ENCODE assay signal across 23 cellular contexts in the genomic region with DNA sequence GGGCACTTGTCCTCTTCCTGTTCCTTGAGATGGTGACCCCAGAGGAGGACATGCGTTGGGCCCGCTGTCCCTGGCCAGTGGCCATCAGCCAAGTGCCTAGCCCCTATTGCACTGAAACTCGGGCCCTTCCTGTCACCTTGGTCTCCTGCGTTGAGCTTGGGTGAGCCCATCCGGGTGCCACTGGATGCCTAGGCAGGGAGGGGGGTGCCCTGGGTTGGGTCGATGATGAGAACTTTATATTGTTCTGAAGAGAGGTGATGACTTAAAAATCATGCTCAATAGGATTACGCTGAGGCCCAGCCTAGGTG.
DNase-seq lines count a peak whose midpoint lies in the region; ATAC-seq and TF ChIP-seq lines count a peak whose summit lies in the region.
"Had no signal": no experiment of that assay in that cellular context is flagged by ENCODE, and none has a peak within 500 bp of the region (broad histone marks: within the 10 kb centered on the region; RNA-seq: fewer than 3 reads in every experiment).

No MANE protein-coding gene starts in this region.

- H3K4ac ChIP-seq in H9 (ENCODE audit: low read depth, low read length) = no peak overlapping the region

- H2AK5ac ChIP-seq in H9 (ENCODE audit: insufficient read length, low read length) = no peak overlapping the region

- H3T11ph ChIP-seq in H9 (ENCODE audit: low read length) = no peak overlapping the region

- no peak overlapping the region for H2BK15ac ChIP-seq in H9 (ENCODE audit: low read depth, low read length)

- no peak for TF ChIP-seq CTCF in GM10248 (IDR thresholded peaks at IDR 0.05; ENCODE audit: control extremely low read depth, extremely low read depth, low read depth, missing control alignments)
- no peak for TF ChIP-seq CTCF in H9 (conservative IDR thresholded peaks at IDR 0.05)
- no peak for TF ChIP-seq CTCF in heart left ventricle (IDR thresholded peaks at IDR 0.05)
- TF ChIP-seq CTCF in progenitor cell of endocrine pancreas (IDR thresholded peaks at IDR 0.05; ENCODE audit: unreplicated experiment) = no peak

- ATAC-seq in heart left ventricle = no peak
- ATAC-seq: body of pancreas, foreskin keratinocyte, HCT116 had no signal

- no peak overlapping the region for H3K27ac Mint-ChIP-seq in H9
- no peak overlapping the region for H3K27ac Mint-ChIP-seq in progenitor cell of endocrine pancreas
- H3K27ac Mint-ChIP-seq: B cell had no signal

- H3K27ac ChIP-seq in H9 (ENCODE audit: insufficient read length, low read depth, low read length) (no peak overlapping the region), heart left ventricle (no peak overlapping the region), GM23248 (no peak overlapping the region)
- H3K27ac ChIP-seq: body of pancreas, epithelial cell of prostate, foreskin keratinocyte, HL-60, neutrophil, VCaP had no signal

- H3F3A ChIP-seq in GM23248 (ENCODE audit: insufficient read depth) = no peaks in the 10 kb centered on the region

- CTCF ChIA-PET in GM10248 (lab: Yijun Ruan, JAX) = interaction anchor here (1.3 kb wide), 1 partner anchor 11 kb away, joined by 3 read pairs; no protein-coding TSS in a partner anchor

- no peak overlapping the region for H3K9ac ChIP-seq in H9 (ENCODE audit: extremely low read depth, insufficient read length, low read length)
- H3K9ac ChIP-seq in GM23248 = no peak overlapping the region

- H3K9me3 ChIP-seq in H9 (ENCODE audit: control insufficient read depth, low read depth, low read length) (peaks cover 81% of the 10 kb centered on the region), heart left ventricle (peaks cover 0 to 70% (median 35%) of the 10 kb centered on the region in 12 donors), GM23248 (ENCODE audit: low read depth) (no peaks in the 10 kb centered on the region)
- H3K9me3 ChIP-seq: MG63 had no signal

- H3K4me3 Mint-ChIP-seq in H9 (no peak overlapping the region), progenitor cell of endocrine pancreas (ENCODE audit: low read depth) (no peak overlapping the region)
- H3K4me3 Mint-ChIP-seq: B cell had no signal

- H3K27me3 Mint-ChIP-seq in H9 (ENCODE audit: low read depth) (peaks cover 4% of the 10 kb centered on the region; the same call in 1 of the 2 replicates), progenitor cell of endocrine pancreas (no peaks in the 10 kb centered on the region)
- H3K27me3 Mint-ChIP-seq: B cell had no signal

- in situ Hi-C loops in GM23248 (cut with MboI) = no loop called here

- H3K9me3 Mint-ChIP-seq in H9 (peaks cover 79 to 92% of the 10 kb centered on the region in 2 experiments), progenitor cell of endocrine pancreas (ENCODE audit: low read depth) (peaks cover 26% of the 10 kb centered on the region)

- H3K27me3 ChIP-seq in H9 (ENCODE audit: insufficient read depth, low read length) = no peaks in the 10 kb centered on the region
- no peaks in the 10 kb centered on the region for H3K27me3 ChIP-seq in heart left ventricle
- H3K27me3 ChIP-seq in GM23248 (replicated peaks; ENCODE audit: insufficient read depth) = no peaks in the 10 kb centered on the region
- H3K27me3 ChIP-seq: body of pancreas, foreskin keratinocyte, MG63, neutrophil had no signal

- no peak overlapping the region for H3K18ac ChIP-seq in H9 (ENCODE audit: insufficient read length, low read depth, low read length)

- DNase-seq in GM10248 (ENCODE audit: extremely low spot score) (peak; percentile 7), H9 (peak; percentile 9), heart left ventricle (peak in 3 of 5 donors; percentile 4 to 18 (median 8)), progenitor cell of endocrine pancreas (ENCODE audit: low spot score, unreplicated experiment) (peak; percentile 5), NCI-H187 treated with DMSO at 0.1 percent for 48 hours (lab: John Stamatoyannopoulos, UW) (no peak), GM23248 (no peak), NCI-H446 (lab: John Stamatoyannopoulos, UW) (no peak)
- DNase-seq: activated naive CD4-positive, alpha-beta T cell; dermis blood vessel endothelial cell; foreskin keratinocyte; IMR-90; MG63; NCI-H1694; NCI-H446 treated with DMSO at 0.1 percent for 48 hours; NK-92 treated with Interleukin-12 subunit alpha and Interleukin-12 subunit beta, amount 100 ng/mL, for 24 hours had no signal

- no peaks in the 10 kb centered on the region for H3K79me1 ChIP-seq in H9 (ENCODE audit: insufficient read depth, low read depth, low read length, poor library complexity, severe bottlenecking)

- H3K56ac ChIP-seq in H9 (ENCODE audit: insufficient read length, low read depth, low read length) = no peak overlapping the region

- H3K36me3 ChIP-seq in heart left ventricle (no peaks in the 10 kb centered on the region), GM23248 (ENCODE audit: low read depth) (no peaks in the 10 kb centered on the region)
- H3K36me3 ChIP-seq: MG63, neutrophil had no signal

- intact Hi-C loops in heart left ventricle (cut with DNase I) = no loop called here

- no peaks in the 10 kb centered on the region for H3K9me2 ChIP-seq in GM23248 (ENCODE audit: insufficient read depth)

- H4K8ac ChIP-seq in H9 (replicated peaks; ENCODE audit: insufficient read length, low read depth, low read length) = no peak overlapping the region

- TF ChIP-seq POLR2A in heart left ventricle (IDR thresholded peaks at IDR 0.05) = no peak

- H3K4me1 Mint-ChIP-seq in H9 (no peaks in the 10 kb centered on the region), progenitor cell of endocrine pancreas (ENCODE audit: low read depth) (no peaks in the 10 kb centered on the region)
- H3K4me1 Mint-ChIP-seq: B cell had no signal

- no peak overlapping the region for H2BK20ac ChIP-seq in H9 (ENCODE audit: low read depth, low read length, poor library complexity, severe bottlenecking)

- H3K79me2 ChIP-seq in H9 (ENCODE audit: insufficient read depth, low read length) = no peaks in the 10 kb centered on the region
- no peaks in the 10 kb centered on the region for H3K79me2 ChIP-seq in GM23248 (ENCODE audit: insufficient read depth)

- POLR2A ChIA-PET in GM10248 (lab: Yijun Ruan, JAX) = no interaction called here

- H2BK120ac ChIP-seq in H9 (ENCODE audit: low read depth, low read length, poor library complexity, severe bottlenecking) = no peak overlapping the region

- H4K20me1 ChIP-seq in H9 (ENCODE audit: control insufficient read depth, insufficient read depth, insufficient read length) = no peaks in the 10 kb centered on the region
- H4K20me1 ChIP-seq in GM23248 (ENCODE audit: insufficient read depth) = no peaks in the 10 kb centered on the region

- H3K14ac ChIP-seq in H9 (ENCODE audit: insufficient read depth, low read length) = no peak overlapping the region

- H3K23me2 ChIP-seq in H9 (ENCODE audit: insufficient read length, low read depth, low read length, poor library complexity, severe bottlenecking) = no peaks in the 10 kb centered on the region

- no peaks in the 10 kb centered on the region for H3K4me1 ChIP-seq in H9 (ENCODE audit: insufficient read depth, low read length)
- H3K4me1 ChIP-seq in heart left ventricle = no peaks in the 10 kb centered on the region
- H3K4me1 ChIP-seq in GM23248 (ENCODE audit: insufficient read depth) = no peaks in the 10 kb centered on the region
- H3K4me1 ChIP-seq: body of pancreas, Caco-2, foreskin keratinocyte had no signal

- H4K91ac ChIP-seq in H9 (ENCODE audit: insufficient read length, low read depth, low read length) = no peak overlapping the region

- no CpG with 5 or more reads among the region's 7 CpGs for WGBS in H9 (ENCODE audit: extremely low coverage, insufficient read length, low lambda C conversion rate)
- WGBS in heart left ventricle, 4 donors = 75 to 89% (median 86%) methylated on average over 6 to 7 of the region's 7 CpGs
- 42 to 51% methylated on average over 7 of the region's 7 CpGs for WGBS in GM23248 (ENCODE audit: low coverage in 1 of 2, low lambda C conversion rate in 2 of 2, missing lambda C conversion rate in 2 of 2), 2 experiments

- no peak overlapping the region for H2BK12ac ChIP-seq in H9 (ENCODE audit: insufficient read length, low read depth, low read length)

- H2AFZ ChIP-seq in H9 (ENCODE audit: low read length) = no peak overlapping the region
- H2AFZ ChIP-seq in GM23248 = no peak overlapping the region

- H2BK5ac ChIP-seq in H9 (ENCODE audit: insufficient read length, low read length) = no peak overlapping the region

- H3K4me3 ChIP-seq in heart left ventricle = no peak overlapping the region
- no peak overlapping the region for H3K4me3 ChIP-seq in GM23248
- H3K4me3 ChIP-seq: body of pancreas, MG63 had no signal

- H4K5ac ChIP-seq in H9 (ENCODE audit: insufficient read length, low read depth, low read length) = no peak overlapping the region

- H3K4me2 ChIP-seq in H9 (ENCODE audit: insufficient read depth, insufficient read length, low read length) (no peak overlapping the region), GM23248 (ENCODE audit: unreplicated experiment) (no peak overlapping the region)

- no peak overlapping the region for H3K23ac ChIP-seq in H9 (ENCODE audit: insufficient read length, low read depth, low read length)

- H3K36me3 Mint-ChIP-seq in H9 (ENCODE audit: insufficient read depth in 1 of 3, low read depth in 3 of 3) = peaks cover 10 to 19% (median 15%) of the 10 kb centered on the region in 3 experiments; a peak in 6 of 7 replicates
- H3K36me3 Mint-ChIP-seq in progenitor cell of endocrine pancreas (ENCODE audit: insufficient read depth) = peaks cover 4% of the 10 kb centered on the region

Comparison
In these comparisons a context has a peak if more than half of its experiments do, and no peak if none do; other contexts are left out.
1. DNase-seq: peak in GM10248 (single experiment), H9 (single experiment), heart left ventricle (3 of 5) and progenitor cell of endocrine pancreas (single experiment); none in NCI-H187 treated with DMSO at 0.1 percent for 48 hours (single experiment), GM23248 (single experiment) and NCI-H446 (0 of 2).